In the genomic region with DNA sequence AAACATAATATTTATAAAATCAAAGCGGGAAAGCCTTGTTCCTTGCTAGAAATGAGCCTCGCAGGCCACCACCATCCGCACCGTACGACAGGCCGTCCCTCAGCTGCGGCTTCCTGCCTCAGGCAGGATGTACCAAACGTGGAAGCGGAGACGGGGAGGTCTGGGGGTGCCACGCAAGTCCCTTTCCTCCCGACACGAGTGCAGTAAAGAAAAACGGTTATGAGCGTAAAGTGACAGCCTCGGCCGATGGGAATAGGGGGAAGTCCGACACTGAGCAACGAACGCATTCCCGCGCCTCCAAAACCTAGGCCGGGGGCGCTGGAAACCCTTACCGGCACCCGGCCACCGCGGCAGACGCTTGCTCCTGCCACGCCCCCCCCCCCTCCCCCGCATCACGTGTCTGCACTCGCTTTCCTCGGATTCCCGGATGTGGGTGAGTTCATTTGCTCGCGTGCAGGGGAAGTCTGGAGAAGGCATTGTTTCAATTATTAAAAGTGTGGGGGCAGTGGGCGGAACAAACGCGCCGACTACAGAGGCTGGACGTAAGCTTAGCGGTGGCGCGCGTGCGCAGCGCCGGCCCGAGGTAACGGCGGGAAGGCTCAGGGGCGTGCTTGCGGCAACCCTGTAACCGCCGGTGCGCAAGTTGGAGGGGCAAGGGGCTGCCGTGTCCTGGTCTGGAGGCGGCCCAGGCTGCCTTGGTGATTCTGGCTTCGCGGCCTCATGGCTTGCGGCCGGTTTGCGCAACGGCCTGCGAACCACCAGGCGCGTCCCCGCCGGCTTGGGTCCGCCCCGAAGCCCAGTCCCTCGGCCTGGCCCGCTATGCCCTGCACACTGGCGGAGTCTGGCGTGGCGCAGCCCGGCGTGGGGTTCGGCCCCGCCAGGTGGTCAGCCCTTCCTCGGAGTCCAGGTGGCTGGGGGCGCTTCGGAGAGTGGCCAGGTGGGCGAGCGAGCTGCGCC, we compare ENCODE assay signal across 8 cellular contexts. TPM values are rescaled to one million over a fixed set of nuclear protein-coding genes. Genes with fewer than 3 reads are reported as not detected.
DNase-seq lines count a peak whose midpoint lies in the region; ATAC-seq and TF ChIP-seq lines count a peak whose summit lies in the region.

A gene with protein sequence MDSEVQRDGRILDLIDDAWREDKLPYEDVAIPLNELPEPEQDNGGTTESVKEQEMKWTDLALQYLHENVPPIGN (minus strand): TSS at position 366 of the 957 bp plus-strand sequence. CDS start 3,081 bp downstream, outside the sequence.
A gene (plus strand): TSS at position 438 of the 957 bp plus-strand sequence. CDS start 9,264 bp downstream, outside the sequence.

- peaks cover 4% of the 10 kb centered on the region for H3K9me3 Mint-ChIP-seq in WTC11
- no peaks in the 10 kb centered on the region for H3K9me3 Mint-ChIP-seq in immature natural killer cell

- no peaks in the 10 kb centered on the region for H3K27me3 Mint-ChIP-seq in WTC11 (ENCODE audit: low read depth)
- peaks cover 8 to 19% (median 15%) of the 10 kb centered on the region in 3 donors for H3K27me3 Mint-ChIP-seq in immature natural killer cell (ENCODE audit: low read depth in 3 of 3)

- DNase-seq in AG04450 (ENCODE audit: low read depth, low spot score) (peak; percentile 98), NCI-H226 (peak; percentile 81), WTC11 (ENCODE audit: low spot score) (peak; percentile 91), cardiac fibroblast (ENCODE audit: low read depth in 2 of 2) (peak; percentile 99 to 100), immature natural killer cell (peak; percentile 97), spleen (peak; percentile 98)

- peak within 1 kb of the TSS; percentile 87 for H3K4me3 ChIP-seq in AG04450 (ENCODE audit: low read depth, low read length)
- H3K4me3 ChIP-seq in cardiac fibroblast (replicated peaks in 1 of 2; ENCODE audit: low read depth in 2 of 2, low read length in 2 of 2) = peak within 1 kb of the TSS; percentile 72 to 77
- peak within 1 kb of the TSS; percentile 53 to 85 (median 80) for H3K4me3 ChIP-seq in spleen

- H3K27ac ChIP-seq in AG04450 (ENCODE audit: low read depth, low read length) = peak within 1 kb of the TSS; percentile 97
- peak within 1 kb of the TSS; percentile 91 to 99 (median 98) for H3K27ac ChIP-seq in spleen

- ATAC-seq in GM18909 (IDR thresholded peaks at IDR 0.05; ENCODE audit: poor library complexity, unreplicated experiment) (peak; percentile 85), HG03175 (IDR thresholded peaks at IDR 0.05; ENCODE audit: unreplicated experiment) (peak; percentile 86), WTC11 (peak; percentile 88)

- peaks cover 0 to 20% (median 14%) of the 10 kb centered on the region in 6 donors for H3K36me3 ChIP-seq in spleen

- peak within 1 kb of the TSS; percentile 88 for H3K4me3 Mint-ChIP-seq in WTC11
- peak within 1 kb of the TSS; percentile 99 to 100 (median 100) for H3K4me3 Mint-ChIP-seq in immature natural killer cell

- intact Hi-C loops in spleen (cut with DNase I; ENCODE audit: low total_unique reads) = loop anchor here (10.0 kb wide), 1 partner anchor 831 kb away; no protein-coding TSS in a partner anchor

- no peaks in the 10 kb centered on the region; the same call in 1 of the 2 replicates for H3K9me3 ChIP-seq in AG04450 (ENCODE audit: control insufficient read depth, insufficient read depth, low read length)
- H3K9me3 ChIP-seq in spleen = no peaks in the 10 kb centered on the region

- peak within 1 kb of the TSS; percentile 89 for H3K27ac Mint-ChIP-seq in WTC11
- peak within 1 kb of the TSS; percentile 98 to 100 (median 100) for H3K27ac Mint-ChIP-seq in immature natural killer cell

- POLR2A ChIA-PET in AG04450 (lab: Yijun Ruan, JAX) (interaction anchor here (0.6 to 1.7 kb wide), 19 partner anchors 9 to 1763 kb away, joined by 3 to 10 read pairs (median 4); a partner anchor contains a TSS), WTC11 (lab: Charles Lee) (interaction anchor here (1.4 to 2.2 kb wide), 3 partner anchors 37 to 122 kb away, joined by 3 to 9 read pairs (median 6); a partner anchor contains a TSS)

- CTCF ChIA-PET in AG04450 (lab: Charles Lee) = interaction anchor here (0.7 to 2.2 kb wide), 4 partner anchors 9 to 178 kb away, joined by 3 to 9 read pairs (median 3); no protein-coding TSS in a partner anchor
- CTCF ChIA-PET in WTC11 (lab: Charles Lee) = interaction anchor here (0.7 to 2.7 kb wide), 7 partner anchors 9 to 274 kb away, joined by 3 to 8 read pairs (median 6); no protein-coding TSS in a partner anchor

- WGBS in spleen, 5 donors = 0 to 1% (median 0%) methylated on average over 49 to 87 of the region's 87 CpGs

- peak in 2 of 3 donors; percentile 29 to 37 for TF ChIP-seq POLR2A in spleen (IDR thresholded peaks at IDR 0.05)

- H3K4me1 Mint-ChIP-seq in WTC11 (peaks cover 23% of the 10 kb centered on the region), immature natural killer cell (peaks cover 38 to 65% of the 10 kb centered on the region in 2 donors)

- peaks cover 30 to 68% (median 47%) of the 10 kb centered on the region in 6 donors for H3K4me1 ChIP-seq in spleen

- H3K36me3 Mint-ChIP-seq in WTC11 = peaks cover 14% of the 10 kb centered on the region
- peaks cover 11 to 18% (median 17%) of the 10 kb centered on the region in 3 donors for H3K36me3 Mint-ChIP-seq in immature natural killer cell

- TF ChIP-seq CTCF in AG04450 (IDR thresholded peaks at IDR 0.05; ENCODE audit: low read depth, low read length) (no peak), WTC11 (IDR thresholded peaks at IDR 0.05) (no peak), cardiac fibroblast (IDR thresholded peaks at IDR 0.05; ENCODE audit: low read depth, low read length) (no peak), spleen (IDR thresholded peaks at IDR 0.05 in 8 of 11, conservative IDR thresholded peaks at IDR 0.05 in 3 of 11) (peak in 3 of 11 experiments; percentile 12 to 29 (median 22))

- no peaks in the 10 kb centered on the region for H3K27me3 ChIP-seq in AG04450 (ENCODE audit: control insufficient read depth, insufficient read depth, low read length)
- no peaks in the 10 kb centered on the region for H3K27me3 ChIP-seq in spleen (replicated peaks in 1 of 7)

TF ChIP-seq in WTC11, 78 proteins besides CTCF, POLR2A, EP300 and RAD21 (continues in another document):
- TF ChIP-seq ZNF671 (CRISPR knock-in tag; IDR thresholded peaks at IDR 0.05) = no peak
- 0 out of 2 replicates have a peak, but pooled peaks have one; percentile 28 for TF ChIP-seq NR3C1 (CRISPR knock-in tag; conservative IDR thresholded peaks at IDR 0.05; ENCODE audit: low read depth)
- TF ChIP-seq KAT7 (CRISPR knock-in tag; IDR thresholded peaks at IDR 0.05; ENCODE audit: borderline replicate concordance) = 0 out of 2 replicates have a peak, but pooled peaks have one; percentile 40
- TF ChIP-seq HMGA2 (CRISPR knock-in tag; IDR thresholded peaks at IDR 0.05) = no peak
- TF ChIP-seq ZNF423 (CRISPR knock-in tag; IDR thresholded peaks at IDR 0.05) = no peak
- peak; percentile 73; the same call in 1 of the 2 replicates for TF ChIP-seq TCF7 (CRISPR knock-in tag; IDR thresholded peaks at IDR 0.05; ENCODE audit: low read depth)
- peak; percentile 92; the same call in 1 of the 2 replicates for TF ChIP-seq MYBL2 (CRISPR knock-in tag; IDR thresholded peaks at IDR 0.05)
- TF ChIP-seq, protein P1, sequence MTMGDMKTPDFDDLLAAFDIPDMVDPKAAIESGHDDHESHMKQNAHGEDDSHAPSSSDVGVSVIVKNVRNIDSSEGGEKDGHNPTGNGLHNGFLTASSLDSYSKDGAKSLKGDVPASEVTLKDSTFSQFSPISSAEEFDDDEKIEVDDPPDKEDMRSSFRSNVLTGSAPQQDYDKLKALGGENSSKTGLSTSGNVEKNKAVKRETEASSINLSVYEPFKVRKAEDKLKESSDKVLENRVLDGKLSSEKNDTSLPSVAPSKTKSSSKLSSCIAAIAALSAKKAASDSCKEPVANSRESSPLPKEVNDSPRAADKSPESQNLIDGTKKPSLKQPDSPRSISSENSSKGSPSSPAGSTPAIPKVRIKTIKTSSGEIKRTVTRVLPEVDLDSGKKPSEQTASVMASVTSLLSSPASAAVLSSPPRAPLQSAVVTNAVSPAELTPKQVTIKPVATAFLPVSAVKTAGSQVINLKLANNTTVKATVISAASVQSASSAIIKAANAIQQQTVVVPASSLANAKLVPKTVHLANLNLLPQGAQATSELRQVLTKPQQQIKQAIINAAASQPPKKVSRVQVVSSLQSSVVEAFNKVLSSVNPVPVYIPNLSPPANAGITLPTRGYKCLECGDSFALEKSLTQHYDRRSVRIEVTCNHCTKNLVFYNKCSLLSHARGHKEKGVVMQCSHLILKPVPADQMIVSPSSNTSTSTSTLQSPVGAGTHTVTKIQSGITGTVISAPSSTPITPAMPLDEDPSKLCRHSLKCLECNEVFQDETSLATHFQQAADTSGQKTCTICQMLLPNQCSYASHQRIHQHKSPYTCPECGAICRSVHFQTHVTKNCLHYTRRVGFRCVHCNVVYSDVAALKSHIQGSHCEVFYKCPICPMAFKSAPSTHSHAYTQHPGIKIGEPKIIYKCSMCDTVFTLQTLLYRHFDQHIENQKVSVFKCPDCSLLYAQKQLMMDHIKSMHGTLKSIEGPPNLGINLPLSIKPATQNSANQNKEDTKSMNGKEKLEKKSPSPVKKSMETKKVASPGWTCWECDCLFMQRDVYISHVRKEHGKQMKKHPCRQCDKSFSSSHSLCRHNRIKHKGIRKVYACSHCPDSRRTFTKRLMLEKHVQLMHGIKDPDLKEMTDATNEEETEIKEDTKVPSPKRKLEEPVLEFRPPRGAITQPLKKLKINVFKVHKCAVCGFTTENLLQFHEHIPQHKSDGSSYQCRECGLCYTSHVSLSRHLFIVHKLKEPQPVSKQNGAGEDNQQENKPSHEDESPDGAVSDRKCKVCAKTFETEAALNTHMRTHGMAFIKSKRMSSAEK (CRISPR knock-in tag; IDR thresholded peaks at IDR 0.05; ENCODE audit: borderline replicate concordance) = no peak
- peak; percentile 68 for TF ChIP-seq SP1 (CRISPR knock-in tag; conservative IDR thresholded peaks at IDR 0.05)
- no peak for TF ChIP-seq ZNF317 (CRISPR knock-in tag; IDR thresholded peaks at IDR 0.05; ENCODE audit: borderline replicate concordance, low read depth)
- TF ChIP-seq ZNF138 (CRISPR knock-in tag; conservative IDR thresholded peaks at IDR 0.05) = no peak

RNA-seq across cellular contexts. Expression of the first gene that starts in this region (rescaled TPM):
- polyA plus RNA-seq in AG04450 (2011; rRNA removed) = 122 and 176 TPM in 2 replicates
- polyA minus RNA-seq in AG04450 (2011; rRNA and poly(A)+ RNA removed) = 29.4 and 37.9 TPM in 2 replicates
- total RNA-seq in WTC11 (2021) = 28.8 to 29.7 TPM (median 29.6 TPM) in 3 replicates
- polyA plus RNA-seq in immature natural killer cell = 10 to 100 TPM; 43.6 to 64.4 (median 58.4) TPM
- total RNA-seq in spleen = 10 to 100 TPM; 31.1 to 64.8 (median 49.4) TPM
- 10 to 100 TPM; 46.4 to 63.8 (median 62.4) TPM for polyA plus RNA-seq in spleen

RNA-seq across cellular contexts. Expression of the second gene that starts in this region (rescaled TPM):
- polyA plus RNA-seq in AG04450 (2011; rRNA removed) (11.0 and 16.3 TPM in 2 replicates), immature natural killer cell (10 to 100 TPM in 2 of 3 donors, 1 to 10 TPM in 1; 6.3 to 17.6 (median 10.8) TPM), spleen (10 to 100 TPM; 13.4 to 16.5 (median 15.2) TPM)
- 7.0 and 7.6 TPM in 2 replicates for polyA minus RNA-seq in AG04450 (2011; rRNA and poly(A)+ RNA removed)
- total RNA-seq in WTC11 (2021) (23.9 to 28.0 TPM (median 24.9 TPM) in 3 replicates), spleen (10 to 100 TPM; 27.0 to 37.0 (median 29.7) TPM)

Comparison
In these comparisons a context has a peak if more than half of its experiments do, and no peak if none do; other contexts are left out.
1. Peak in every context shown above with its lines: DNase-seq, ATAC-seq, H3K4me3 ChIP-seq and H3K27ac ChIP-seq.